In the genomic region with DNA sequence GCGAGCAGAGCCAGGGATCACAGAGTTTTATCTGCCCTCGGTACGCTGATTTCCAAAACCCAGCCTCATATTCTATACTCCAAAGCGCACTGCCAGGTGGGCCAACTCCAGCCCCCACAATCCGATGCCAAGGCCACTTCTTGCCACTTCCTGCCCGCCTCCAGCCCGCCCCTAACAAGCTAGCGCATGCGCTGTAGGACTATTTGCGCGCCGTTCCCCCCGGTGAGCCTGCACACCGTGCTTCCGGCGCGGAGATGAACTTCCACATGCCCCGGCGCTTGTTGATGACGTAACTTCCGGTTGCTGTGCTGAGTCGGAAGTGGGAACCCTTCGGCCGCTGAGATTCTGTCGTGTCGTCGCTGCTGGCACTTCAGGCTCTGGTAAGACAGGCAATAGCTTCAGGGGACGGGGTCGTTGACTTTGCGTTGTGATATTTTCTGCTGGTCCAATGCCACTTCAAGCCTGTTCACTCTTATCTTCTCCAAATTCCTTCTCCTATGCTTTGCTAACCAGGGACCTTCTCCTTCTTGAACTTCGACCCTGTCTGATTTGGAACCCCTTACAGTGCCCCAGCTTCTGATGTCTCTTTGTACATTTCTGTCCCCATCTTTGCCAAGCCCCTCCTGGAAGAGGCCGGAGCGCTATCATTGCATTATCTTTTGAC, we compare ENCODE assay signal across 8 cellular contexts. TPM values are rescaled to one million over a fixed set of nuclear protein-coding genes. Genes with fewer than 3 reads are reported as not detected.
DNase-seq lines count a peak whose midpoint lies in the region; ATAC-seq and TF ChIP-seq lines count a peak whose summit lies in the region.

UBE4A (plus strand) TSS at position 306 of the 664 bp plus-strand sequence. CDS start 5,481 bp downstream, outside the sequence.

- ATAC-seq in HG02759 (IDR thresholded peaks at IDR 0.05; ENCODE audit: unreplicated experiment), result peak; percentile 98
- peak; percentile 93 to 99 (median 97) for ATAC-seq in heart right ventricle
- ATAC-seq in upper lobe of left lung (ENCODE audit: low FRiP score in 2 of 2), result peak; percentile 94 to 98

- TF ChIP-seq CTCF in adrenal gland (IDR thresholded peaks at IDR 0.05), result no peak
- TF ChIP-seq CTCF in heart right ventricle (IDR thresholded peaks at IDR 0.05), result no peak
- peak in 1 of 6 experiments; percentile 24 for TF ChIP-seq CTCF in upper lobe of left lung (IDR thresholded peaks at IDR 0.05)

- TF ChIP-seq POLR2A in GM10847 (IDR thresholded peaks at IDR 0.05; ENCODE audit: extremely low read depth, insufficient read length), result peak; percentile 91
- peak; percentile 39 to 66 for TF ChIP-seq POLR2A in adrenal gland (IDR thresholded peaks at IDR 0.05)
- TF ChIP-seq POLR2A in upper lobe of left lung (IDR thresholded peaks at IDR 0.05), result peak; percentile 21 to 82 (median 60)

- TF ChIP-seq EP300 in upper lobe of left lung (IDR thresholded peaks at IDR 0.05), result no peak

- peaks cover 0 to under 1% of the 10 kb centered on the region in 2 donors for H3K36me3 ChIP-seq in adrenal gland (replicated peaks in 1 of 2)
- H3K36me3 ChIP-seq in heart right ventricle, result peaks cover 0 to 18% (median 0%) of the 10 kb centered on the region in 9 donors
- no peaks in the 10 kb centered on the region for H3K36me3 ChIP-seq in upper lobe of left lung

- H3K4me3 ChIP-seq in adrenal gland, result peak within 1 kb of the TSS; percentile 26 to 95 (median 62)
- peak within 1 kb of the TSS; percentile 66 to 96 (median 78) for H3K4me3 ChIP-seq in heart right ventricle
- H3K4me3 ChIP-seq in upper lobe of left lung, result peak within 1 kb of the TSS; percentile 69 to 95 (median 77)

- intact Hi-C loops in adrenal gland (cut with DNase I), result no loop called here
- intact Hi-C loops in heart right ventricle (cut with DNase I), result loop anchor here in 3 of 10 donors (2.0 to 10.0 kb wide), 4 partner anchors 65 to 215 kb away; no protein-coding TSS in a partner anchor
- intact Hi-C loops in posterior cingulate gyrus (cut with DNase I), result loop anchor here (2.0 kb wide), 1 partner anchor 77 kb away; the partner anchor contains the start of gene KMT2A

- 2 to 7% (median 3%) methylated on average over 19 to 33 of the region's 33 CpGs for WGBS in adrenal gland, 4 donors
- 4% methylated on average over 33 of the region's 33 CpGs for WGBS in heart right ventricle, 2 donors
- WGBS in upper lobe of left lung, 2 donors, result 5 to 7% methylated on average over 22 to 33 of the region's 33 CpGs

- peak; percentile 94 for DNase-seq in NCI-H146 (lab: John Stamatoyannopoulos, UW)
- DNase-seq in T-helper 1 cell, result peak; percentile 88 to 98 (median 94)
- DNase-seq in adrenal gland, result peak; percentile 96 to 98 (median 97)
- peak; percentile 95 to 96 for DNase-seq in heart right ventricle
- peak; percentile 92 to 99 (median 95) for DNase-seq in posterior cingulate gyrus
- peak; percentile 90 to 94 for DNase-seq in upper lobe of left lung

- H3K27me3 ChIP-seq in adrenal gland (no peaks in the 10 kb centered on the region), heart right ventricle (no peaks in the 10 kb centered on the region), upper lobe of left lung (no peaks in the 10 kb centered on the region)

- H3K9me3 ChIP-seq in adrenal gland (replicated peaks in 1 of 3), result no peaks in the 10 kb centered on the region
- H3K9me3 ChIP-seq in heart right ventricle, result no peaks in the 10 kb centered on the region
- H3K9me3 ChIP-seq in upper lobe of left lung, result no peaks in the 10 kb centered on the region

- H3K4me1 ChIP-seq in adrenal gland (replicated peaks in 1 of 2), result peaks cover 5 to 11% of the 10 kb centered on the region in 2 donors
- H3K4me1 ChIP-seq in heart right ventricle, result peaks cover 7 to 29% (median 24%) of the 10 kb centered on the region in 9 donors
- H3K4me1 ChIP-seq in upper lobe of left lung, result peaks cover 19 to 28% (median 21%) of the 10 kb centered on the region in 4 donors

- H3K27ac ChIP-seq in adrenal gland (peak within 1 kb of the TSS in 4 of 5 donors; percentile 9 to 68 (median 56)), heart right ventricle (peak within 1 kb of the TSS in 9 of 10 donors; percentile 14 to 82 (median 61)), upper lobe of left lung (peak within 1 kb of the TSS; percentile 71 to 81 (median 76))

RNA-seq across cellular contexts. Expression of gene UBE4A, which starts in this region (rescaled TPM):
- total RNA-seq in adrenal gland (10 to 100 TPM; 29.6 to 52.8 (median 35.6) TPM), heart right ventricle (10 to 100 TPM; 38.4 to 46.4 (median 42.3) TPM), upper lobe of left lung (10 to 100 TPM; 22.5 to 49.2 (median 38.2) TPM)
- polyA plus RNA-seq in adrenal gland (10 to 100 TPM; 16.1 to 44.9 (median 29.7) TPM), heart right ventricle (10 to 100 TPM; 12.7 to 22.8 TPM)

Comparison
In these comparisons a context has a peak if more than half of its experiments do, and no peak if none do; other contexts are left out.
1. Peak in every context shown above with its lines: DNase-seq, ATAC-seq, H3K4me3 ChIP-seq and H3K27ac ChIP-seq.